ENCODE assay signal across 2 cellular contexts in the genomic region with DNA sequence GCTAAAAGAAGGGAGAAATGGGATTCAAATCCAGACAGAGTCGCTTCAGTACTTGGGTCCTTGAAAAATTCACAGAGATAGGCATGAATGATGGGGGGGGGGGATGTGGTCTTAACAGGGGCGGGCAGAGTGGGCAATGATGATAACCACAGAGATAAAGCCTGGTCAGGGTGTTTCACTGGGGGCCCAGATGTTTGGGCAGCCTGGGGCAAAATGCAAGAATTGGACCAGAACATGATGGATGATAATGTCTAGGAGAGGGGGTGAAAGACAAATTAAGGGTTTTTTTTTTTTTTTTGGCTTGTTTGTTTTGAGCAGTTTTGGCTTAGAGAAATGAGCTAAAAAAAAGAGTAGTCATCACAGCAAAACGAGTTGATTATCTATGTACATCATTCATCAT.
TF ChIP-seq lines count a peak whose summit lies in the region.

No MANE protein-coding gene starts in this region.

TF ChIP-seq in SK-N-SH, 30 proteins besides CTCF, POLR2A, EP300 and RAD21:
- TF ChIP-seq, protein P1, sequence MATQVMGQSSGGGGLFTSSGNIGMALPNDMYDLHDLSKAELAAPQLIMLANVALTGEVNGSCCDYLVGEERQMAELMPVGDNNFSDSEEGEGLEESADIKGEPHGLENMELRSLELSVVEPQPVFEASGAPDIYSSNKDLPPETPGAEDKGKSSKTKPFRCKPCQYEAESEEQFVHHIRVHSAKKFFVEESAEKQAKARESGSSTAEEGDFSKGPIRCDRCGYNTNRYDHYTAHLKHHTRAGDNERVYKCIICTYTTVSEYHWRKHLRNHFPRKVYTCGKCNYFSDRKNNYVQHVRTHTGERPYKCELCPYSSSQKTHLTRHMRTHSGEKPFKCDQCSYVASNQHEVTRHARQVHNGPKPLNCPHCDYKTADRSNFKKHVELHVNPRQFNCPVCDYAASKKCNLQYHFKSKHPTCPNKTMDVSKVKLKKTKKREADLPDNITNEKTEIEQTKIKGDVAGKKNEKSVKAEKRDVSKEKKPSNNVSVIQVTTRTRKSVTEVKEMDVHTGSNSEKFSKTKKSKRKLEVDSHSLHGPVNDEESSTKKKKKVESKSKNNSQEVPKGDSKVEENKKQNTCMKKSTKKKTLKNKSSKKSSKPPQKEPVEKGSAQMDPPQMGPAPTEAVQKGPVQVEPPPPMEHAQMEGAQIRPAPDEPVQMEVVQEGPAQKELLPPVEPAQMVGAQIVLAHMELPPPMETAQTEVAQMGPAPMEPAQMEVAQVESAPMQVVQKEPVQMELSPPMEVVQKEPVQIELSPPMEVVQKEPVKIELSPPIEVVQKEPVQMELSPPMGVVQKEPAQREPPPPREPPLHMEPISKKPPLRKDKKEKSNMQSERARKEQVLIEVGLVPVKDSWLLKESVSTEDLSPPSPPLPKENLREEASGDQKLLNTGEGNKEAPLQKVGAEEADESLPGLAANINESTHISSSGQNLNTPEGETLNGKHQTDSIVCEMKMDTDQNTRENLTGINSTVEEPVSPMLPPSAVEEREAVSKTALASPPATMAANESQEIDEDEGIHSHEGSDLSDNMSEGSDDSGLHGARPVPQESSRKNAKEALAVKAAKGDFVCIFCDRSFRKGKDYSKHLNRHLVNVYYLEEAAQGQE (IDR thresholded peaks at IDR 0.05; ENCODE audit: low read depth, low read length) = no peak
- TF ChIP-seq JUND (IDR thresholded peaks at IDR 0.05) (no peak), FOSL2 (IDR thresholded peaks at IDR 0.05; ENCODE audit: borderline replicate concordance, low read depth) (no peak), NFIC (IDR thresholded peaks at IDR 0.05; ENCODE audit: borderline replicate concordance) (no peak), MEF2A (IDR thresholded peaks at IDR 0.05; ENCODE audit: borderline replicate concordance, low read depth) (no peak), SIN3A (IDR thresholded peaks at IDR 0.05; ENCODE audit: borderline replicate concordance, low read depth, low read length) (no peak), POLR2AphosphoS5 (IDR thresholded peaks at IDR 0.05; ENCODE audit: low read depth, low read length) (no peak), TEAD4 (IDR thresholded peaks at IDR 0.05; ENCODE audit: borderline replicate concordance, insufficient read depth) (no peak), NRF1 (IDR thresholded peaks at IDR 0.05; ENCODE audit: low read depth, low read length) (no peak)
- TF ChIP-seq, protein P2, sequence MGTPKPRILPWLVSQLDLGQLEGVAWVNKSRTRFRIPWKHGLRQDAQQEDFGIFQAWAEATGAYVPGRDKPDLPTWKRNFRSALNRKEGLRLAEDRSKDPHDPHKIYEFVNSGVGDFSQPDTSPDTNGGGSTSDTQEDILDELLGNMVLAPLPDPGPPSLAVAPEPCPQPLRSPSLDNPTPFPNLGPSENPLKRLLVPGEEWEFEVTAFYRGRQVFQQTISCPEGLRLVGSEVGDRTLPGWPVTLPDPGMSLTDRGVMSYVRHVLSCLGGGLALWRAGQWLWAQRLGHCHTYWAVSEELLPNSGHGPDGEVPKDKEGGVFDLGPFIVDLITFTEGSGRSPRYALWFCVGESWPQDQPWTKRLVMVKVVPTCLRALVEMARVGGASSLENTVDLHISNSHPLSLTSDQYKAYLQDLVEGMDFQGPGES (IDR thresholded peaks at IDR 0.05; ENCODE audit: low read depth, low read length) = no peak

TF ChIP-seq in SK-N-SH treated with all-trans-retinoic acid at 6 μM for 48 hours, 23 proteins besides CTCF, POLR2A, EP300 and RAD21 (continued from another document):
- TF ChIP-seq, protein P3, sequence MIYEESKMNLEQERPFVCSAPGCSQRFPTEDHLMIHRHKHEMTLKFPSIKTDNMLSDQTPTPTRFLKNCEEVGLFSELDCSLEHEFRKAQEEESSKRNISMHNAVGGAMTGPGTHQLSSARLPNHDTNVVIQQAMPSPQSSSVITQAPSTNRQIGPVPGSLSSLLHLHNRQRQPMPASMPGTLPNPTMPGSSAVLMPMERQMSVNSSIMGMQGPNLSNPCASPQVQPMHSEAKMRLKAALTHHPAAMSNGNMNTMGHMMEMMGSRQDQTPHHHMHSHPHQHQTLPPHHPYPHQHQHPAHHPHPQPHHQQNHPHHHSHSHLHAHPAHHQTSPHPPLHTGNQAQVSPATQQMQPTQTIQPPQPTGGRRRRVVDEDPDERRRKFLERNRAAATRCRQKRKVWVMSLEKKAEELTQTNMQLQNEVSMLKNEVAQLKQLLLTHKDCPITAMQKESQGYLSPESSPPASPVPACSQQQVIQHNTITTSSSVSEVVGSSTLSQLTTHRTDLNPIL (CRISPR knock-in tag; IDR thresholded peaks at IDR 0.05; ENCODE audit: low read depth) = no peak
- TF ChIP-seq ZFP3 (CRISPR knock-in tag; IDR thresholded peaks at IDR 0.05) (no peak), TCF4 (CRISPR knock-in tag; IDR thresholded peaks at IDR 0.05; ENCODE audit: borderline replicate concordance) (no peak), BACH2 (CRISPR knock-in tag; IDR thresholded peaks at IDR 0.05; ENCODE audit: borderline replicate concordance) (no peak), ARNTL (CRISPR knock-in tag; IDR thresholded peaks at IDR 0.05; ENCODE audit: borderline replicate concordance, low read depth) (no peak), RARB (CRISPR knock-in tag; IDR thresholded peaks at IDR 0.05) (no peak), ZFP30 (CRISPR knock-in tag; IDR thresholded peaks at IDR 0.05) (no peak)
- TF ChIP-seq, protein P4, sequence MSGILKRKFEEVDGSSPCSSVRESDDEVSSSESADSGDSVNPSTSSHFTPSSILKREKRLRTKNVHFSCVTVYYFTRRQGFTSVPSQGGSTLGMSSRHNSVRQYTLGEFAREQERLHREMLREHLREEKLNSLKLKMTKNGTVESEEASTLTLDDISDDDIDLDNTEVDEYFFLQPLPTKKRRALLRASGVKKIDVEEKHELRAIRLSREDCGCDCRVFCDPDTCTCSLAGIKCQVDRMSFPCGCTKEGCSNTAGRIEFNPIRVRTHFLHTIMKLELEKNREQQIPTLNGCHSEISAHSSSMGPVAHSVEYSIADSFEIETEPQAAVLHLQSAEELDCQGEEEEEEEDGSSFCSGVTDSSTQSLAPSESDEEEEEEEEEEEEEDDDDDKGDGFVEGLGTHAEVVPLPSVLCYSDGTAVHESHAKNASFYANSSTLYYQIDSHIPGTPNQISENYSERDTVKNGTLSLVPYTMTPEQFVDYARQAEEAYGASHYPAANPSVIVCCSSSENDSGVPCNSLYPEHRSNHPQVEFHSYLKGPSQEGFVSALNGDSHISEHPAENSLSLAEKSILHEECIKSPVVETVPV (CRISPR knock-in tag; IDR thresholded peaks at IDR 0.05) = no peak
